ENCODE assay signal across 26 cellular contexts in the genomic region with DNA sequence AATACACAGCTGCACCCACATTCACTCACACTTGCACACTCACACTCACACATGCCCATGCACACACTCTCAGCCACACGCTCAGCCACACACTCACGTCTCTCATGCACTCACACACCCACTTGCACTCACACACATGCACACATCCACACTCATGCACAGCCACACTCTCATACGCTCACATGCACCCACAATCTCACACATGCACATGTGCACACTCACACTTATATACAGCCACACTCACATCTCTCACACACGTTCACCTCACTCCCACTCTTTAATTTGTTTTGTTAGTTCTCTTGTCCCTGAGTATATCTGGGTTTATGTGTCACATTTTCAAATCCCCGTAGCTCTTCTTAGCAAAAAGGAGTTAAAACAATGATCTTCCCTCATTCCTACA.
"Had no signal": no experiment of that assay in that cellular context is flagged by ENCODE, and none has a peak within 500 bp of the region (broad histone marks: within the 10 kb centered on the region; RNA-seq: fewer than 3 reads in every experiment).

No MANE protein-coding gene starts in this region.

- H3K27ac Mint-ChIP-seq: dendritic cell treated with granulocyte-macrophage colony-stimulating factor and Interleukin-4, amounts not matched to agents 40 ng/mL and 50 ng/mL, for 4 days; effector memory CD8-positive, alpha-beta T cell; endodermal cell had no signal

- H3K4me3 ChIP-seq: colonic mucosa, esophagus squamous epithelium, gastrocnemius medialis, heart right ventricle, left lung, lower lobe of right lung had no signal

- DNase-seq: colonic mucosa; cortex of kidney; effector CD8-positive, alpha-beta T cell; effector memory CD8-positive, alpha-beta T cell; endodermal cell; erythroblast; esophagus squamous epithelium; foreskin fibroblast; foreskin melanocyte; gastrocnemius medialis; glutamatergic neuron; head of caudate nucleus; heart right ventricle; hippocampal formation; left cardiac atrium; left lung; left ventricle myocardium superior; lower lobe of right lung; mesenchymal stem cell; midbrain had no signal

- H3K27me3 Mint-ChIP-seq: dendritic cell treated with granulocyte-macrophage colony-stimulating factor and Interleukin-4, amounts not matched to agents 40 ng/mL and 50 ng/mL, for 4 days; effector memory CD8-positive, alpha-beta T cell had no signal

- H3K27ac ChIP-seq: colonic mucosa, epithelial cell of prostate, esophagus squamous epithelium, gastrocnemius medialis, heart right ventricle, left lung, lower lobe of right lung had no signal

- H3K4me3 Mint-ChIP-seq: dendritic cell treated with granulocyte-macrophage colony-stimulating factor and Interleukin-4, amounts not matched to agents 40 ng/mL and 50 ng/mL, for 4 days; effector memory CD8-positive, alpha-beta T cell; endodermal cell had no signal

- H3K4me1 Mint-ChIP-seq: endodermal cell had no signal

- FAIRE-seq: endometrium, islet of Langerhans, keratinocyte had no signal

- H3K9me3 Mint-ChIP-seq: endodermal cell had no signal

- ATAC-seq: effector memory CD8-positive, alpha-beta T cell; esophagus mucosa; gastrocnemius medialis; left cardiac atrium; left lung; left ventricle myocardium superior; lower lobe of right lung had no signal

- H3K9me3 ChIP-seq: colonic mucosa, esophagus squamous epithelium, gastrocnemius medialis, lower lobe of right lung had no signal

- H3K27me3 ChIP-seq: colonic mucosa, esophagus squamous epithelium, gastrocnemius medialis, left lung had no signal

- H3K4me1 ChIP-seq: colonic mucosa, gastrocnemius medialis, left lung, lower lobe of right lung had no signal

- H3K36me3 ChIP-seq: colonic mucosa, esophagus squamous epithelium, gastrocnemius medialis, heart right ventricle, left lung, lower lobe of right lung had no signal
